Comparison of ENCODE assay signal across 1 cellular context in genomic region chr21:42291751-42292562, GRCh38.
TF ChIP-seq lines count a peak whose summit lies in the region.

No MANE protein-coding gene starts in this region.

TF ChIP-seq in H1, 55 proteins besides CTCF, POLR2A, EP300 and RAD21:
- TF ChIP-seq CHD1 (IDR thresholded peaks at IDR 0.05; ENCODE audit: low read depth, low read length) (no peak), ASH2L (IDR thresholded peaks at IDR 0.05; ENCODE audit: low read length) (no peak), PHF8 (conservative IDR thresholded peaks at IDR 0.05; ENCODE audit: low read depth, low read length) (no peak), CHD2 (IDR thresholded peaks at IDR 0.05; ENCODE audit: low read length) (no peak), FOSL1 (IDR thresholded peaks at IDR 0.05; ENCODE audit: insufficient read depth, low read depth, low read length) (no peak), CTBP2 (IDR thresholded peaks at IDR 0.05; ENCODE audit: borderline replicate concordance, insufficient read depth, insufficient read length, low read length) (no peak), ZNF274 (IDR thresholded peaks at IDR 0.05; ENCODE audit: borderline replicate concordance, extremely low read depth, low read length) (no peak), TAF1 (IDR thresholded peaks at IDR 0.05; ENCODE audit: low read depth, low read length) (no peak), JUND (IDR thresholded peaks at IDR 0.05; ENCODE audit: low read length) (no peak), POLR2AphosphoS5 (IDR thresholded peaks at IDR 0.05; ENCODE audit: low read depth, low read length) (no peak), USF2 (IDR thresholded peaks at IDR 0.05; ENCODE audit: low read length) (no peak), TEAD4 (IDR thresholded peaks at IDR 0.05; ENCODE audit: low read depth, low read length) (no peak), RBBP5 (IDR thresholded peaks at IDR 0.05; ENCODE audit: borderline replicate concordance, low read depth, low read length) (no peak), ATF2 (IDR thresholded peaks at IDR 0.05; ENCODE audit: low read length) (no peak), SRF (IDR thresholded peaks at IDR 0.05; ENCODE audit: low read depth, low read length) (no peak), KDM1A (IDR thresholded peaks at IDR 0.05; ENCODE audit: borderline replicate concordance, low read length) (no peak), CBX5 (IDR thresholded peaks at IDR 0.05; ENCODE audit: low read depth, low read length) (no peak), SIRT6 (IDR thresholded peaks at IDR 0.05; ENCODE audit: low read length) (no peak), JUN (IDR thresholded peaks at IDR 0.05; ENCODE audit: low read depth, low read length) (no peak), SUZ12 (IDR thresholded peaks at IDR 0.05; ENCODE audit: low read length) (no peak)
